Comparison of ENCODE assay signal across 8 cellular contexts in genomic region chr17:7237266-7237760, GRCh38. TPM values are rescaled to one million over a fixed set of nuclear protein-coding genes. Genes with fewer than 3 reads are reported as not detected.
DNase-seq lines count a peak whose midpoint lies in the region; ATAC-seq and TF ChIP-seq lines count a peak whose summit lies in the region.

No MANE protein-coding gene starts in this region.

- peaks cover 0 to 1% (median 0%) of the 10 kb centered on the region in 7 donors for H3K9me3 Mint-ChIP-seq in CD4-positive, CD25-positive, alpha-beta regulatory T cell
- H3K9me3 Mint-ChIP-seq in endodermal cell: no peaks in the 10 kb centered on the region

- H3K4me1 Mint-ChIP-seq in CD4-positive, CD25-positive, alpha-beta regulatory T cell: peaks cover 18 to 72% (median 44%) of the 10 kb centered on the region in 4 donors
- H3K4me1 Mint-ChIP-seq in endodermal cell: peaks cover 45% of the 10 kb centered on the region

- peaks cover 56% of the 10 kb centered on the region for H3K4me1 ChIP-seq in CD4-positive, CD25-positive, alpha-beta regulatory T cell (ENCODE audit: control insufficient read depth, insufficient read depth, low read length, poor library complexity, severe bottlenecking)
- H3K4me1 ChIP-seq in endodermal cell (ENCODE audit: control insufficient read depth, insufficient read depth, low read length): peaks cover 5% of the 10 kb centered on the region
- peaks cover 15 to 26% of the 10 kb centered on the region in 2 donors for H3K4me1 ChIP-seq in neuronal stem cell (ENCODE audit: control insufficient read depth in 2 of 2, insufficient read depth in 1 of 2, low read depth in 1 of 2, low read length in 2 of 2)

- no peaks in the 10 kb centered on the region for H3K27me3 Mint-ChIP-seq in CD4-positive, CD25-positive, alpha-beta regulatory T cell
- H3K27me3 Mint-ChIP-seq in endodermal cell (ENCODE audit: insufficient read depth): no peaks in the 10 kb centered on the region

- peak overlapping the region; percentile 51 for H3K4me2 ChIP-seq in neuronal stem cell (ENCODE audit: insufficient read depth, low read length, poor library complexity, severe bottlenecking)

- peak overlapping the region; percentile 92 to 97 (median 96) for H3K4me3 Mint-ChIP-seq in CD4-positive, CD25-positive, alpha-beta regulatory T cell
- H3K4me3 Mint-ChIP-seq in endodermal cell: peak overlapping the region; percentile 100

- H2BK15ac ChIP-seq in neuronal stem cell (ENCODE audit: low read length): no peak overlapping the region

- H4K91ac ChIP-seq in neuronal stem cell (ENCODE audit: low read depth, low read length, poor library complexity): no peak overlapping the region

- H3K79me1 ChIP-seq in neuronal stem cell (ENCODE audit: low read depth, low read length): peaks cover 18% of the 10 kb centered on the region

- H2BK12ac ChIP-seq in neuronal stem cell (ENCODE audit: low read length): no peak overlapping the region

- H3K14ac ChIP-seq in neuronal stem cell (ENCODE audit: low read length): no peak overlapping the region

- H3K36me3 Mint-ChIP-seq in CD4-positive, CD25-positive, alpha-beta regulatory T cell: peaks cover 19% of the 10 kb centered on the region
- H3K36me3 Mint-ChIP-seq in endodermal cell (ENCODE audit: low read depth): peaks cover 43% of the 10 kb centered on the region

- no peaks in the 10 kb centered on the region for H3K27me3 ChIP-seq in CD4-positive, CD25-positive, alpha-beta regulatory T cell (ENCODE audit: control insufficient read depth, insufficient read depth, low read length)
- H3K27me3 ChIP-seq in endodermal cell (ENCODE audit: control insufficient read depth, insufficient read depth, low read length, poor library complexity, severe bottlenecking) (no peaks in the 10 kb centered on the region), neuronal stem cell (ENCODE audit: control insufficient read depth in 3 of 3, insufficient read depth in 3 of 3, low read depth in 1 of 3, low read length in 3 of 3) (no peaks in the 10 kb centered on the region)

- H3K4me3 ChIP-seq in CD4-positive, CD25-positive, alpha-beta regulatory T cell (ENCODE audit: low read depth, low read length): peak overlapping the region; percentile 37
- H3K4me3 ChIP-seq in endodermal cell (ENCODE audit: low read length): peak overlapping the region; percentile 77
- H3K4me3 ChIP-seq in neuronal stem cell (ENCODE audit: low read length in 2 of 2): peak overlapping the region; percentile 15 to 93

- TF ChIP-seq CTCF in endodermal cell (conservative IDR thresholded peaks at IDR 0.05): no peak

- H2BK120ac ChIP-seq in neuronal stem cell (ENCODE audit: low read depth, low read length): no peak overlapping the region

- H3K23ac ChIP-seq in neuronal stem cell (ENCODE audit: low read depth, low read length, poor library complexity): no peak overlapping the region

- H3K9ac ChIP-seq in endodermal cell (ENCODE audit: extremely low read depth, low read length, poor library complexity, severe bottlenecking) (no peak overlapping the region), neuronal stem cell (ENCODE audit: low read depth, low read length, poor library complexity) (no peak overlapping the region)

- 47 to 59% methylated on average over 3 to 6 of the region's 6 CpGs for WGBS in endodermal cell (ENCODE audit: insufficient coverage in 1 of 2, insufficient read length in 1 of 2), 2 experiments
- no CpG with 5 or more reads among the region's 6 CpGs for whole genome bisulfite sequencing in neuronal stem cell (ENCODE audit: extremely low coverage in 2 of 2, insufficient read length in 2 of 2, insufficient replicate concordance in 1 of 2), 2 donors

- DNase-seq in CD4-positive, CD25-positive, alpha-beta regulatory T cell: no peak
- peak; percentile 79 for DNase-seq in OCI-M1 (lab: John Stamatoyannopoulos, UW)
- no peak for DNase-seq in endodermal cell
- DNase-seq in neuronal stem cell (ENCODE audit: low spot score): no peak
- DNase-seq in HUDEP-2 (lab: John Stamatoyannopoulos, UW; ENCODE audit: unreplicated experiment in 76 of 76): no peak
- DNase-seq in AG08395 (ENCODE audit: low spot score): no peak

- H4K8ac ChIP-seq in neuronal stem cell (ENCODE audit: low read depth, low read length): no peak overlapping the region

- H3K27ac ChIP-seq in CD4-positive, CD25-positive, alpha-beta regulatory T cell (ENCODE audit: insufficient read depth, low read length, poor library complexity, severe bottlenecking): peak overlapping the region; percentile 90
- H3K27ac ChIP-seq in endodermal cell (ENCODE audit: low read depth, low read length) (no peak overlapping the region), neuronal stem cell (replicated peaks; ENCODE audit: low read length) (peak overlapping the region; percentile 50)

- no peak overlapping the region for H2AK5ac ChIP-seq in neuronal stem cell (ENCODE audit: low read depth, low read length)

- peaks cover 23% of the 10 kb centered on the region for H3K36me3 ChIP-seq in CD4-positive, CD25-positive, alpha-beta regulatory T cell (ENCODE audit: control insufficient read depth, insufficient read depth, low read length)
- H3K36me3 ChIP-seq in endodermal cell (ENCODE audit: control insufficient read depth, insufficient read depth, low read length): peaks cover 39% of the 10 kb centered on the region
- peaks cover 38 to 50% of the 10 kb centered on the region in 2 donors for H3K36me3 ChIP-seq in neuronal stem cell (replicated peaks in 1 of 2; ENCODE audit: control insufficient read depth in 2 of 2, insufficient read depth in 2 of 2, low read length in 2 of 2)

- H3K4ac ChIP-seq in neuronal stem cell (ENCODE audit: low read length): no peak overlapping the region

- H3K18ac ChIP-seq in neuronal stem cell (ENCODE audit: low read length): no peak overlapping the region

- H3K27ac Mint-ChIP-seq in CD4-positive, CD25-positive, alpha-beta regulatory T cell: peak overlapping the region; percentile 31 to 87 (median 44)
- H3K27ac Mint-ChIP-seq in endodermal cell: peak overlapping the region; percentile 75

- no peaks in the 10 kb centered on the region for H3K9me3 ChIP-seq in CD4-positive, CD25-positive, alpha-beta regulatory T cell (ENCODE audit: control insufficient read depth in 2 of 2, low read length in 2 of 2)
- H3K9me3 ChIP-seq in endodermal cell (ENCODE audit: control insufficient read depth, low read length): no peaks in the 10 kb centered on the region
- no peaks in the 10 kb centered on the region for H3K9me3 ChIP-seq in neuronal stem cell (replicated peaks in 1 of 2; ENCODE audit: control insufficient read depth in 2 of 2, insufficient read depth in 1 of 2, low read depth in 1 of 2, low read length in 2 of 2)

- no peak overlapping the region for H2AFZ ChIP-seq in neuronal stem cell (ENCODE audit: low read length)

- peak overlapping the region; percentile 85 for H2BK5ac ChIP-seq in neuronal stem cell (ENCODE audit: low read length)

- ATAC-seq in CD4-positive, CD25-positive, alpha-beta regulatory T cell (ENCODE audit: low read depth in 2 of 2): no peak
- ATAC-seq in HG03571 (IDR thresholded peaks at IDR 0.05; ENCODE audit: unreplicated experiment) (no peak), GM18867 (IDR thresholded peaks at IDR 0.05; ENCODE audit: unreplicated experiment) (no peak)

RNA-seq across cellular contexts. Expression of gene PHF23, which starts 1.9 kb away (rescaled TPM):
- total RNA-seq in CD4-positive, CD25-positive, alpha-beta regulatory T cell: 16.0 TPM
- 10 to 100 TPM; 17.0 to 24.8 (median 21.2) TPM for polyA plus RNA-seq in CD4-positive, CD25-positive, alpha-beta regulatory T cell
- total RNA-seq in endodermal cell: 10 to 100 TPM; 67.3 to 71.6 TPM
- 59.3 TPM for polyA plus RNA-seq in endodermal cell (2013, experiment 1 of 2)
- 53.4 TPM for polyA plus RNA-seq in endodermal cell (2013, experiment 2 of 2)
- 84.8 TPM for polyA plus RNA-seq in neuronal stem cell (2013, experiment 1 of 2)
- 83.7 TPM for polyA plus RNA-seq in neuronal stem cell (2013, experiment 2 of 2)

RNA-seq across cellular contexts. Expression of gene DVL2, which starts 3.0 kb away (rescaled TPM):
- total RNA-seq in CD4-positive, CD25-positive, alpha-beta regulatory T cell: 35.8 TPM
- polyA plus RNA-seq in CD4-positive, CD25-positive, alpha-beta regulatory T cell: 10 to 100 TPM; 10.5 to 19.4 (median 15.7) TPM
- total RNA-seq in endodermal cell: 100 to 1,000 TPM in 1 of 2 donors, 10 to 100 TPM in 1; 98.2 to 116 TPM
- polyA plus RNA-seq in endodermal cell (2013, experiment 1 of 2): 77.0 TPM
- 76.3 TPM for polyA plus RNA-seq in endodermal cell (2013, experiment 2 of 2)
- polyA plus RNA-seq in neuronal stem cell (2013, experiment 1 of 2): 50.9 TPM
- polyA plus RNA-seq in neuronal stem cell (2013, experiment 2 of 2): 48.6 TPM

RNA-seq across cellular contexts. Expression of gene GABARAP, which starts 4.9 kb away (rescaled TPM):
- total RNA-seq in CD4-positive, CD25-positive, alpha-beta regulatory T cell: 227 TPM
- 1,000 to 10,000 TPM in 2 of 4 donors, 100 to 1,000 TPM in 2; 939 to 1,205 (median 986) TPM for polyA plus RNA-seq in CD4-positive, CD25-positive, alpha-beta regulatory T cell
- 100 to 1,000 TPM; 264 to 317 TPM for total RNA-seq in endodermal cell
- 671 TPM for polyA plus RNA-seq in endodermal cell (2013, experiment 1 of 2)
- 581 TPM for polyA plus RNA-seq in endodermal cell (2013, experiment 2 of 2)
- polyA plus RNA-seq in neuronal stem cell (2013, experiment 1 of 2): 974 TPM
- 956 TPM for polyA plus RNA-seq in neuronal stem cell (2013, experiment 2 of 2)

RNA-seq across cellular contexts. Expression of gene CTDNEP1, which starts 14.2 kb away (rescaled TPM):
- total RNA-seq in CD4-positive, CD25-positive, alpha-beta regulatory T cell: 114 TPM
- 10 to 100 TPM; 33.0 to 40.7 (median 38.8) TPM for polyA plus RNA-seq in CD4-positive, CD25-positive, alpha-beta regulatory T cell
- total RNA-seq in endodermal cell: 100 to 1,000 TPM; 123 to 125 TPM
- 156 TPM for polyA plus RNA-seq in endodermal cell (2013, experiment 1 of 2)
- 135 TPM for polyA plus RNA-seq in endodermal cell (2013, experiment 2 of 2)
- polyA plus RNA-seq in neuronal stem cell (2013, experiment 1 of 2): 138 TPM
- polyA plus RNA-seq in neuronal stem cell (2013, experiment 2 of 2): 137 TPM

RNA-seq across cellular contexts. Expression of gene ELP5, which starts 14.7 kb away (rescaled TPM):
- total RNA-seq in CD4-positive, CD25-positive, alpha-beta regulatory T cell: 31.6 TPM
- 10 to 100 TPM; 54.5 to 74.0 (median 59.0) TPM for polyA plus RNA-seq in CD4-positive, CD25-positive, alpha-beta regulatory T cell
- 10 to 100 TPM; 45.3 to 68.0 TPM for total RNA-seq in endodermal cell
- 71.2 TPM for polyA plus RNA-seq in endodermal cell (2013, experiment 1 of 2)
- polyA plus RNA-seq in endodermal cell (2013, experiment 2 of 2): 61.3 TPM
- 63.8 TPM for polyA plus RNA-seq in neuronal stem cell (2013, experiment 1 of 2)
- polyA plus RNA-seq in neuronal stem cell (2013, experiment 2 of 2): 61.6 TPM
